ENCODE assay signal across 10 cellular contexts in the genomic region with DNA sequence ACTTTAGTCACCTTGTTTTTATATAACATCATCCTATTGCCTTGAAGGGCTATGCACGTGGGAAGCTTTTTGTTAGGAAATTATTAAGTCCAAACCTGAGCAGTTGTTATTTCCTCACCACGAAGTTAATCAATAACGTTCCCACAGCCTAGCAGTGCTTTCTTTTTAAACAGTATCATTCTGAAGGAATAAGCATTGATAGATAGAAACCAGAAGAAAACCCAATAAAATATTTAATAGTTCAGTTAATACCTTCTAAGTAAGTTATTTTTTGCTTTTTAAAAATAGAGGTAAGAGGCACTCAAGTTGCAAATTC.
DNase-seq lines count a peak whose midpoint lies in the region; ATAC-seq lines count a peak whose summit lies in the region.
"Had no signal": no experiment of that assay in that cellular context is flagged by ENCODE, and none has a peak within 500 bp of the region (broad histone marks: within the 10 kb centered on the region; RNA-seq: fewer than 3 reads in every experiment).

No MANE protein-coding gene starts in this region.

- ATAC-seq in GM18867 (IDR thresholded peaks at IDR 0.05; ENCODE audit: unreplicated experiment) (peak; percentile 29), GM19324 (IDR thresholded peaks at IDR 0.05; ENCODE audit: low FRiP score, unreplicated experiment) (peak; percentile 34), HG03342 (IDR thresholded peaks at IDR 0.05; ENCODE audit: unreplicated experiment) (peak; percentile 52), GM19035 (IDR thresholded peaks at IDR 0.05; ENCODE audit: unreplicated experiment) (no peak), GM21526 (IDR thresholded peaks at IDR 0.05; ENCODE audit: low FRiP score, unreplicated experiment) (no peak), Right ventricle myocardium inferior (no peak)

- DNase-seq in kidney tubule cell (ENCODE audit: low spot score) (peak; percentile 26), T1000 (lab: John Stamatoyannopoulos, UW) (no peak), Right ventricle myocardium inferior (ENCODE audit: missing footprints) (no peak)
- DNase-seq: CD4-positive, CD25-positive, alpha-beta regulatory T cell; DMS53 had no signal

- intact Hi-C loops in Right ventricle myocardium inferior (cut with DNase I) = no loop called here

Comparison
In these comparisons a context has a peak if more than half of its experiments do, and no peak if none do; other contexts are left out.
1. ATAC-seq: peak in GM18867 (single experiment), GM19324 (single experiment) and HG03342 (single experiment); none in GM19035 (single experiment), GM21526 (single experiment) and Right ventricle myocardium inferior (single experiment).